Comparison of ENCODE assay signal across 1 cellular context in the genomic region with DNA sequence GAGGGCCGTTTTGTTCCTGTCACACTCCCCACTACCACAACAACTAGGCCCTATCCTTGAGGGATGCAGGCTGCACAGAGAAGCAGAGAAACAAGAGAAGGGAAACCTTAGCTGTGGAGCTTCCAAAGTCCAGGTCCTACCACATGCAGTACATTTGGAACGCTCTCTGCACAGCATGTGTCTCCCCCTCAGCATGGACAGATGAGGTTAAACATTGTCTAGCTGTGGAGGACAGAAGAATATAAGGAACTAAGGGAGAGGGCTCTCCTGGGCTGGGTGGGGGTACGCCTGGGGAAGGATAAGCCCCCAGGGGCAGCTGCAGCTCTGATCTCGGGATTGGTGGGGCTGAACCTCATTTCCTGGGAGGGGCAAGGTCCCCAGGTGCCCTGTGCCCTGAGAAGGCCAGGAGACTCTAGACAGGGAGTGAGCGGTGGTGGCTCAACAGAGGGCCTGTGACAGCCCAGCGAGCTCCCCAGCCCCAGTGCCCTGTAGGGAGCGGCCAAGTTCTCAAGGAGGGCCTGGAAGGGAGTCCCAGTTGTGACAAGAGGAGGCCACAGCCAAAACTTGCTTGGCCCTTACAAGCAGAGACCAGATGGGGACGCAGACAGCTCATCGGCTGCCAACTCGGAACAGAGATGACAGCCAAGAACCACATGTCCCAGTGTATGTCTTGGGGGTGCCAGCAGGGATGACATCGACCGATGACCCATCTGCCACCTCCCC.
TF ChIP-seq lines count a peak whose summit lies in the region.

No MANE protein-coding gene starts in this region.

TF ChIP-seq in HepG2, 621 proteins besides CTCF, POLR2A, EP300 and RAD21 (continued from another document and continues in another):
- no peak for TF ChIP-seq GATA4 (IDR thresholded peaks at IDR 0.05; ENCODE audit: borderline replicate concordance, low read depth)
- TF ChIP-seq, protein P1, sequence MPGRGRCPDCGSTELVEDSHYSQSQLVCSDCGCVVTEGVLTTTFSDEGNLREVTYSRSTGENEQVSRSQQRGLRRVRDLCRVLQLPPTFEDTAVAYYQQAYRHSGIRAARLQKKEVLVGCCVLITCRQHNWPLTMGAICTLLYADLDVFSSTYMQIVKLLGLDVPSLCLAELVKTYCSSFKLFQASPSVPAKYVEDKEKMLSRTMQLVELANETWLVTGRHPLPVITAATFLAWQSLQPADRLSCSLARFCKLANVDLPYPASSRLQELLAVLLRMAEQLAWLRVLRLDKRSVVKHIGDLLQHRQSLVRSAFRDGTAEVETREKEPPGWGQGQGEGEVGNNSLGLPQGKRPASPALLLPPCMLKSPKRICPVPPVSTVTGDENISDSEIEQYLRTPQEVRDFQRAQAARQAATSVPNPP (CRISPR knock-in tag; IDR thresholded peaks at IDR 0.05) = no peak
- TF ChIP-seq, protein P2, sequence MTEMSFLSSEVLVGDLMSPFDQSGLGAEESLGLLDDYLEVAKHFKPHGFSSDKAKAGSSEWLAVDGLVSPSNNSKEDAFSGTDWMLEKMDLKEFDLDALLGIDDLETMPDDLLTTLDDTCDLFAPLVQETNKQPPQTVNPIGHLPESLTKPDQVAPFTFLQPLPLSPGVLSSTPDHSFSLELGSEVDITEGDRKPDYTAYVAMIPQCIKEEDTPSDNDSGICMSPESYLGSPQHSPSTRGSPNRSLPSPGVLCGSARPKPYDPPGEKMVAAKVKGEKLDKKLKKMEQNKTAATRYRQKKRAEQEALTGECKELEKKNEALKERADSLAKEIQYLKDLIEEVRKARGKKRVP (CRISPR knock-in tag; IDR thresholded peaks at IDR 0.05) = no peak
- TF ChIP-seq, protein P3, sequence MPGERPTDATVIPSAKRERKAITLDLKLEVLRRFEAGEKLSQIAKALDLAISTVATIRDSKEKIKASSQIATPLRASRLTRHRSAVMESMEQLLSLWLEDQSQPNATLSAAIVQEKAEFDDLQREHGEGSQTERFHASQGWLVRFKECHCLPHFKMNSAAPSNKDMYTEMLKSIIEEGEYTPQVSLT (CRISPR knock-in tag; IDR thresholded peaks at IDR 0.05; ENCODE audit: borderline replicate concordance, low read depth) = no peak
- TF ChIP-seq ZNF615 (CRISPR knock-in tag; IDR thresholded peaks at IDR 0.05; ENCODE audit: borderline replicate concordance) = no peak
- TF ChIP-seq ZNF10 (CRISPR knock-in tag; IDR thresholded peaks at IDR 0.05; ENCODE audit: borderline replicate concordance, low read depth) = no peak
- no peak for TF ChIP-seq MEIS2 (CRISPR knock-in tag; IDR thresholded peaks at IDR 0.05)
- TF ChIP-seq ZNF546 (CRISPR knock-in tag; conservative IDR thresholded peaks at IDR 0.05) = no peak
- TF ChIP-seq ZNF350 (CRISPR knock-in tag; IDR thresholded peaks at IDR 0.05; ENCODE audit: borderline replicate concordance, low read depth) = no peak
- 0 out of 2 replicates have a peak, but pooled peaks have one; percentile 21 for TF ChIP-seq ZNF629 (CRISPR knock-in tag; conservative IDR thresholded peaks at IDR 0.05)
- TF ChIP-seq, protein P4, sequence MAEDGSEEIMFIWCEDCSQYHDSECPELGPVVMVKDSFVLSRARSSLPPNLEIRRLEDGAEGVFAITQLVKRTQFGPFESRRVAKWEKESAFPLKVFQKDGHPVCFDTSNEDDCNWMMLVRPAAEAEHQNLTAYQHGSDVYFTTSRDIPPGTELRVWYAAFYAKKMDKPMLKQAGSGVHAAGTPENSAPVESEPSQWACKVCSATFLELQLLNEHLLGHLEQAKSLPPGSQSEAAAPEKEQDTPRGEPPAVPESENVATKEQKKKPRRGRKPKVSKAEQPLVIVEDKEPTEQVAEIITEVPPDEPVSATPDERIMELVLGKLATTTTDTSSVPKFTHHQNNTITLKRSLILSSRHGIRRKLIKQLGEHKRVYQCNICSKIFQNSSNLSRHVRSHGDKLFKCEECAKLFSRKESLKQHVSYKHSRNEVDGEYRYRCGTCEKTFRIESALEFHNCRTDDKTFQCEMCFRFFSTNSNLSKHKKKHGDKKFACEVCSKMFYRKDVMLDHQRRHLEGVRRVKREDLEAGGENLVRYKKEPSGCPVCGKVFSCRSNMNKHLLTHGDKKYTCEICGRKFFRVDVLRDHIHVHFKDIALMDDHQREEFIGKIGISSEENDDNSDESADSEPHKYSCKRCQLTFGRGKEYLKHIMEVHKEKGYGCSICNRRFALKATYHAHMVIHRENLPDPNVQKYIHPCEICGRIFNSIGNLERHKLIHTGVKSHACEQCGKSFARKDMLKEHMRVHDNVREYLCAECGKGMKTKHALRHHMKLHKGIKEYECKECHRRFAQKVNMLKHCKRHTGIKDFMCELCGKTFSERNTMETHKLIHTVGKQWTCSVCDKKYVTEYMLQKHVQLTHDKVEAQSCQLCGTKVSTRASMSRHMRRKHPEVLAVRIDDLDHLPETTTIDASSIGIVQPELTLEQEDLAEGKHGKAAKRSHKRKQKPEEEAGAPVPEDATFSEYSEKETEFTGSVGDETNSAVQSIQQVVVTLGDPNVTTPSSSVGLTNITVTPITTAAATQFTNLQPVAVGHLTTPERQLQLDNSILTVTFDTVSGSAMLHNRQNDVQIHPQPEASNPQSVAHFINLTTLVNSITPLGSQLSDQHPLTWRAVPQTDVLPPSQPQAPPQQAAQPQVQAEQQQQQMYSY (CRISPR knock-in tag; IDR thresholded peaks at IDR 0.05) = 0 out of 2 replicates have a peak, but pooled peaks have one; percentile 20
- no peak for TF ChIP-seq ZFP1 (CRISPR knock-in tag; IDR thresholded peaks at IDR 0.05)
- no peak for TF ChIP-seq NFKB2 (CRISPR knock-in tag; IDR thresholded peaks at IDR 0.05; ENCODE audit: borderline replicate concordance)
- TF ChIP-seq, protein P5, sequence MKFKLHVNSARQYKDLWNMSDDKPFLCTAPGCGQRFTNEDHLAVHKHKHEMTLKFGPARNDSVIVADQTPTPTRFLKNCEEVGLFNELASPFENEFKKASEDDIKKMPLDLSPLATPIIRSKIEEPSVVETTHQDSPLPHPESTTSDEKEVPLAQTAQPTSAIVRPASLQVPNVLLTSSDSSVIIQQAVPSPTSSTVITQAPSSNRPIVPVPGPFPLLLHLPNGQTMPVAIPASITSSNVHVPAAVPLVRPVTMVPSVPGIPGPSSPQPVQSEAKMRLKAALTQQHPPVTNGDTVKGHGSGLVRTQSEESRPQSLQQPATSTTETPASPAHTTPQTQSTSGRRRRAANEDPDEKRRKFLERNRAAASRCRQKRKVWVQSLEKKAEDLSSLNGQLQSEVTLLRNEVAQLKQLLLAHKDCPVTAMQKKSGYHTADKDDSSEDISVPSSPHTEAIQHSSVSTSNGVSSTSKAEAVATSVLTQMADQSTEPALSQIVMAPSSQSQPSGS (CRISPR knock-in tag; IDR thresholded peaks at IDR 0.05) = no peak
- no peak for TF ChIP-seq KDM2A (CRISPR knock-in tag; IDR thresholded peaks at IDR 0.05; ENCODE audit: borderline replicate concordance, low read depth)
- no peak for TF ChIP-seq ATF7-NPFF (CRISPR knock-in tag; IDR thresholded peaks at IDR 0.05; ENCODE audit: low read depth)
- no peak for TF ChIP-seq ZNF205 (CRISPR knock-in tag; IDR thresholded peaks at IDR 0.05)
- TF ChIP-seq REST (IDR thresholded peaks at IDR 0.05; ENCODE audit: borderline replicate concordance in 1 of 2, low read depth in 1 of 2, low read length in 2 of 2) = no peak
- TF ChIP-seq ZNF234 (CRISPR knock-in tag; conservative IDR thresholded peaks at IDR 0.05) = no peak
- TF ChIP-seq ZNF619 (CRISPR knock-in tag; IDR thresholded peaks at IDR 0.05) = no peak
- TF ChIP-seq NFKBIZ (CRISPR knock-in tag; IDR thresholded peaks at IDR 0.05) = no peak
- TF ChIP-seq, protein P6, sequence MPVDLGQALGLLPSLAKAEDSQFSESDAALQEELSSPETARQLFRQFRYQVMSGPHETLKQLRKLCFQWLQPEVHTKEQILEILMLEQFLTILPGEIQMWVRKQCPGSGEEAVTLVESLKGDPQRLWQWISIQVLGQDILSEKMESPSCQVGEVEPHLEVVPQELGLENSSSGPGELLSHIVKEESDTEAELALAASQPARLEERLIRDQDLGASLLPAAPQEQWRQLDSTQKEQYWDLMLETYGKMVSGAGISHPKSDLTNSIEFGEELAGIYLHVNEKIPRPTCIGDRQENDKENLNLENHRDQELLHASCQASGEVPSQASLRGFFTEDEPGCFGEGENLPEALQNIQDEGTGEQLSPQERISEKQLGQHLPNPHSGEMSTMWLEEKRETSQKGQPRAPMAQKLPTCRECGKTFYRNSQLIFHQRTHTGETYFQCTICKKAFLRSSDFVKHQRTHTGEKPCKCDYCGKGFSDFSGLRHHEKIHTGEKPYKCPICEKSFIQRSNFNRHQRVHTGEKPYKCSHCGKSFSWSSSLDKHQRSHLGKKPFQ (CRISPR knock-in tag; IDR thresholded peaks at IDR 0.05; ENCODE audit: insufficient replicate concordance) = no peak
- peak; percentile 45 for TF ChIP-seq HNF4G (IDR thresholded peaks at IDR 0.05; ENCODE audit: borderline replicate concordance, low read depth, low read length)
- peak; percentile 54; the same call in 1 of the 2 replicates for TF ChIP-seq HNF4G (CRISPR knock-in tag; IDR thresholded peaks at IDR 0.05; ENCODE audit: borderline replicate concordance, low read depth)
- TF ChIP-seq ERF (CRISPR knock-in tag; IDR thresholded peaks at IDR 0.05) = no peak
- no peak for TF ChIP-seq RAD51 (IDR thresholded peaks at IDR 0.05; ENCODE audit: borderline replicate concordance)
- TF ChIP-seq GTF3A (CRISPR knock-in tag; conservative IDR thresholded peaks at IDR 0.05) = no peak
- 0 out of 2 replicates have a peak, but pooled peaks have one; percentile 23 for TF ChIP-seq ZNF788 (CRISPR knock-in tag; IDR thresholded peaks at IDR 0.05; ENCODE audit: borderline replicate concordance)
- TF ChIP-seq RBM22 (optimal IDR thresholded peaks at IDR 0.05; ENCODE audit: low read length) = no peak
- no peak for TF ChIP-seq ZKSCAN8 (CRISPR knock-in tag; IDR thresholded peaks at IDR 0.05; ENCODE audit: borderline replicate concordance)
- TF ChIP-seq NFIC (IDR thresholded peaks at IDR 0.05; ENCODE audit: low read length) = no peak
- no peak for TF ChIP-seq SIX1 (CRISPR knock-in tag; IDR thresholded peaks at IDR 0.05; ENCODE audit: borderline replicate concordance)
- no peak for TF ChIP-seq ZNF883 (CRISPR knock-in tag; IDR thresholded peaks at IDR 0.05; ENCODE audit: not compliant biosample characterization)
- TF ChIP-seq HIVEP1 (CRISPR knock-in tag; IDR thresholded peaks at IDR 0.05) = no peak
- no peak for TF ChIP-seq ATM (IDR thresholded peaks at IDR 0.05; ENCODE audit: borderline replicate concordance)
- 0 out of 2 replicates have a peak, but pooled peaks have one; percentile 16 for TF ChIP-seq MED1 (CRISPR knock-in tag; IDR thresholded peaks at IDR 0.05)
- no peak for TF ChIP-seq THYN1 (CRISPR knock-in tag; IDR thresholded peaks at IDR 0.05; ENCODE audit: borderline replicate concordance, low read depth)
- no peak for TF ChIP-seq JUNB (CRISPR knock-in tag; IDR thresholded peaks at IDR 0.05; ENCODE audit: borderline replicate concordance)
- no peak for TF ChIP-seq MAFK (conservative IDR thresholded peaks at IDR 0.05 in 1 of 2, IDR thresholded peaks at IDR 0.05 in 1 of 2; ENCODE audit: low read length in 2 of 2)
- TF ChIP-seq ZNF20 (CRISPR knock-in tag; IDR thresholded peaks at IDR 0.05) = no peak
- TF ChIP-seq ZNF547 (CRISPR knock-in tag; IDR thresholded peaks at IDR 0.05) = no peak
- TF ChIP-seq THAP8 (CRISPR knock-in tag; IDR thresholded peaks at IDR 0.05; ENCODE audit: borderline replicate concordance) = no peak
- no peak for TF ChIP-seq TFAP4 (IDR thresholded peaks at IDR 0.05; ENCODE audit: borderline replicate concordance, low read depth)
- TF ChIP-seq SP4 (CRISPR knock-in tag; IDR thresholded peaks at IDR 0.05) = no peak
- no peak for TF ChIP-seq ZNF296 (CRISPR knock-in tag; conservative IDR thresholded peaks at IDR 0.05)
- TF ChIP-seq HMG20B (CRISPR knock-in tag; conservative IDR thresholded peaks at IDR 0.05) = no peak
- no peak for TF ChIP-seq MBD4 (IDR thresholded peaks at IDR 0.05; ENCODE audit: borderline replicate concordance, low read length)
- TF ChIP-seq GABPB1 (CRISPR knock-in tag; IDR thresholded peaks at IDR 0.05) = no peak
- TF ChIP-seq SIX4 (CRISPR knock-in tag; IDR thresholded peaks at IDR 0.05) = no peak
